In the genomic region with DNA sequence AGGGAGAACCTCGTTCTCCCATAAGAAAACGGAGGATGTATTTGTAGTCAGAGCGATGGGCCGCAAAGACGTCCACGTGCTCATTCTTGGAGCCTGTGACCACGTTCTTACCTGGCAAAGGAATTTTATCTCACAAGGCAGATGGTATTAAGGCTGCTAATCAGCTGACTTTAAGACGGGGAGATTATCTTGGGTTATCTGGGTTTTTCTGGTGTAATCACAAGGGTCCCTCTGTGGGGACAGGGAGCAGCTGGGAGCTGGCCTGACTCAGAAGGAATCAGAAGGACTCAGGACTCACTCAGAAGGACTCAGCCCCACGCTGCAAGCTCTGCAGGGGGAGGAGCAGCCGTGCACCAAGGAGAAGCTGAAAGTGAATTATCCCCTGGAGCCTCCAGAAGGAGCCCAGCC, we compare ENCODE assay signal across 16 cellular contexts. TPM values are rescaled to one million over a fixed set of nuclear protein-coding genes. Genes with fewer than 3 reads are reported as not detected.
A peak's percentile ranks its signal among the peaks of the same experiment; 100 is the strongest.
DNase-seq lines count a peak whose midpoint lies in the region; ATAC-seq, FAIRE-seq and TF ChIP-seq lines count a peak whose summit lies in the region.
"Had no signal": no experiment of that assay in that cellular context is flagged by ENCODE, and none has a peak within 500 bp of the region (broad histone marks: within the 10 kb centered on the region; RNA-seq: fewer than 3 reads in every experiment).

No MANE protein-coding gene starts in this region.

- H3K36me3 ChIP-seq in heart right ventricle, result no peaks in the 10 kb centered on the region
- no peaks in the 10 kb centered on the region for H3K36me3 ChIP-seq in kidney (ENCODE audit: control insufficient read depth in 1 of 2, insufficient read depth in 2 of 2, low read length in 2 of 2)
- H3K36me3 ChIP-seq in GM23338 (ENCODE audit: insufficient read depth), result no peaks in the 10 kb centered on the region

- H3F3A ChIP-seq in GM23338 (replicated peaks; ENCODE audit: low read depth), result peaks cover 12% of the 10 kb centered on the region

- peaks cover 0 to 81% (median 52%) of the 10 kb centered on the region in 7 donors for H3K27me3 ChIP-seq in heart right ventricle
- H3K27me3 ChIP-seq in GM23338 (ENCODE audit: insufficient read depth), result peaks cover 6% of the 10 kb centered on the region

- H2AFZ ChIP-seq in GM23338, result no peak overlapping the region

- H3K9me3 ChIP-seq in heart right ventricle, result peaks cover 0 to 3% (median 0%) of the 10 kb centered on the region in 11 donors
- no peaks in the 10 kb centered on the region for H3K9me3 ChIP-seq in kidney (ENCODE audit: control insufficient read depth in 1 of 2, low read length in 2 of 2)
- H3K9me3 ChIP-seq in T-helper 17 cell (ENCODE audit: control insufficient read depth, low read length, poor library complexity, severe bottlenecking), result no peaks in the 10 kb centered on the region

- H3K27me3 Mint-ChIP-seq in GM23338 (ENCODE audit: insufficient read depth, low read depth, poor library complexity), result peaks cover 11% of the 10 kb centered on the region
- H3K27me3 Mint-ChIP-seq in T-helper 17 cell, result no peaks in the 10 kb centered on the region
- H3K27me3 Mint-ChIP-seq: CD4-positive, CD25-positive, alpha-beta regulatory T cell; IgD-negative memory B cell had no signal

- no peaks in the 10 kb centered on the region for H3K79me2 ChIP-seq in GM23338 (replicated peaks; ENCODE audit: insufficient read depth)

- H3K27ac Mint-ChIP-seq in GM23338 (no peak overlapping the region), T-helper 17 cell (no peak overlapping the region)

- peaks cover 0 to 11% (median 0%) of the 10 kb centered on the region in 9 donors for H3K4me1 ChIP-seq in heart right ventricle
- peaks cover 0 to 5% of the 10 kb centered on the region in 2 donors for H3K4me1 ChIP-seq in kidney (ENCODE audit: control insufficient read depth in 1 of 2, insufficient read depth in 1 of 2, low read depth in 1 of 2, low read length in 2 of 2)
- no peaks in the 10 kb centered on the region; the same call in 1 of the 2 replicates for H3K4me1 ChIP-seq in GM23338 (ENCODE audit: insufficient read depth)

- no peak for FAIRE-seq in kidney (lab: Jason Lieb, UNC)

- no peaks in the 10 kb centered on the region; the same call in 2 of the 3 replicates for H3K9me3 Mint-ChIP-seq in GM23338
- H3K9me3 Mint-ChIP-seq: H9, IgD-negative memory B cell had no signal

- no peak overlapping the region for H3K4me2 ChIP-seq in GM23338

- H3K4me3 ChIP-seq in heart right ventricle, result no peak overlapping the region
- H3K4me3 ChIP-seq in kidney (ENCODE audit: low read length in 2 of 2), result no peak overlapping the region
- H3K4me3 ChIP-seq in GM23338, result no peak overlapping the region
- H3K4me3 ChIP-seq: SK-N-MC had no signal

- H3K4me1 Mint-ChIP-seq in GM23338, result peaks cover 5% of the 10 kb centered on the region
- no peaks in the 10 kb centered on the region for H3K4me1 Mint-ChIP-seq in T-helper 17 cell

- H3K27ac ChIP-seq in heart right ventricle, result no peak overlapping the region
- no peak overlapping the region for H3K27ac ChIP-seq in kidney (ENCODE audit: low read depth in 2 of 2, low read length in 2 of 2)
- no peak overlapping the region for H3K27ac ChIP-seq in GM23338 (ENCODE audit: low read depth)
- H3K27ac ChIP-seq: SK-N-MC had no signal

- H3K36me3 Mint-ChIP-seq in GM23338 (ENCODE audit: low read depth) (no peaks in the 10 kb centered on the region), T-helper 17 cell (ENCODE audit: low read depth) (peaks cover 6% of the 10 kb centered on the region)

- TF ChIP-seq CTCF in heart right ventricle (IDR thresholded peaks at IDR 0.05), result no peak
- no peak for TF ChIP-seq CTCF in kidney (IDR thresholded peaks at IDR 0.05; ENCODE audit: borderline replicate concordance, extremely low read depth, insufficient read depth)
- no peak for TF ChIP-seq CTCF in GM23338 (conservative IDR thresholded peaks at IDR 0.05; ENCODE audit: low read depth in 2 of 2)

- DNase-seq in Right ventricle myocardium superior, result peak; percentile 18
- DNase-seq in heart right ventricle, result no peak
- peak; percentile 74 for DNase-seq in D341Med (ENCODE audit: low spot score)
- peak; percentile 40 for DNase-seq in RKO (ENCODE audit: low spot score)
- DNase-seq in kidney, result peak; percentile 24
- DNase-seq in GM23338 (ENCODE audit: low spot score), result no peak
- no peak for DNase-seq in T-helper 17 cell
- DNase-seq: AML-193; CD4-positive, CD25-positive, alpha-beta regulatory T cell; H9; NCI-H1436 treated with DMSO at 0.1 percent for 48 hours; NCI-H2081 treated with DMSO at 0.1 percent for 48 hours; NK-92 treated with Interleukin-12 subunit alpha and Interleukin-12 subunit beta, amount 100 ng/mL, for 24 hours had no signal

- 56 to 60% methylated on average over 10 of the region's 10 CpGs for WGBS in heart right ventricle, 2 donors

- ATAC-seq in Right ventricle myocardium superior (ENCODE audit: poor library complexity) (no peak), heart right ventricle (no peak), GM23338 (no peak), T-helper 17 cell (no peak), GM19467 (IDR thresholded peaks at IDR 0.05; ENCODE audit: unreplicated experiment) (no peak)

- H3K9me2 ChIP-seq in GM23338 (ENCODE audit: insufficient read depth), result no peaks in the 10 kb centered on the region

- H3K4me3 Mint-ChIP-seq in GM23338 (no peak overlapping the region), T-helper 17 cell (no peak overlapping the region)
- H3K4me3 Mint-ChIP-seq: H9 had no signal

- intact Hi-C loops in Right ventricle myocardium superior (cut with DNase I) (no loop called here), heart right ventricle (cut with DNase I) (no loop called here), kidney (cut with DNase I) (no loop called here)

- no peak overlapping the region for H3K9ac ChIP-seq in kidney (ENCODE audit: low read length in 2 of 2)

- H4K20me1 ChIP-seq in GM23338 (replicated peaks; ENCODE audit: insufficient read depth), result no peaks in the 10 kb centered on the region

TF ChIP-seq in GM23338, 12 proteins besides CTCF, POLR2A, EP300 and RAD21 (continues in another document):
- TF ChIP-seq, protein P1, sequence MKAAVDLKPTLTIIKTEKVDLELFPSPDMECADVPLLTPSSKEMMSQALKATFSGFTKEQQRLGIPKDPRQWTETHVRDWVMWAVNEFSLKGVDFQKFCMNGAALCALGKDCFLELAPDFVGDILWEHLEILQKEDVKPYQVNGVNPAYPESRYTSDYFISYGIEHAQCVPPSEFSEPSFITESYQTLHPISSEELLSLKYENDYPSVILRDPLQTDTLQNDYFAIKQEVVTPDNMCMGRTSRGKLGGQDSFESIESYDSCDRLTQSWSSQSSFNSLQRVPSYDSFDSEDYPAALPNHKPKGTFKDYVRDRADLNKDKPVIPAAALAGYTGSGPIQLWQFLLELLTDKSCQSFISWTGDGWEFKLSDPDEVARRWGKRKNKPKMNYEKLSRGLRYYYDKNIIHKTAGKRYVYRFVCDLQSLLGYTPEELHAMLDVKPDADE (IDR thresholded peaks at IDR 0.05), result no peak
- no peak for TF ChIP-seq JUNB (IDR thresholded peaks at IDR 0.05; ENCODE audit: unreplicated experiment)

RNA-seq across cellular contexts. Expression of a gene that starts 7.5 kb away (rescaled TPM):
- total RNA-seq in Right ventricle myocardium superior (38.6 TPM), heart right ventricle (10 to 100 TPM; 20.4 to 52.4 (median 30.0) TPM), kidney (89.1 TPM), T-helper 17 cell (100 to 1,000 TPM; 353 to 409 TPM)
- polyA plus RNA-seq in heart right ventricle (100 to 1,000 TPM in 1 of 2 donors, 10 to 100 TPM in 1; 56.0 to 187 TPM), kidney (ENCODE audit: insufficient read depth, low read depth, low replicate concordance) (181 TPM), GM23338 (2016; fragmentation: Nextera tagmentation; extraction: Ambion mirVana) (72.2 and 96.2 TPM in 2 replicates)
- 59.1 and 63.0 TPM in 2 replicates for total RNA-seq in GM23338 (2014; rRNA removed; shearing (Covaris generic))

RNA-seq across cellular contexts. Expression of a gene that starts 19.6 kb away (rescaled TPM):
- total RNA-seq in Right ventricle myocardium superior (0.08 TPM), heart right ventricle (1 to 10 TPM in 1 of 10 donors, under 1 TPM in 5, not detected in 4; 0.05 to 2.3 (median 0.19) TPM), kidney (21.8 TPM), T-helper 17 cell (100 to 1,000 TPM; 131 to 165 TPM)
- polyA plus RNA-seq in heart right ventricle (under 1 TPM; 0.13 to 0.37 TPM), kidney (ENCODE audit: insufficient read depth, low read depth, low replicate concordance) (11.3 TPM), GM23338 (2016; fragmentation: Nextera tagmentation; extraction: Ambion mirVana) (7.5 and 9.0 TPM in 2 replicates)
- total RNA-seq in GM23338 (2014; rRNA removed; shearing (Covaris generic)), result 6.5 and 10.2 TPM in 2 replicates

RNA-seq across cellular contexts. Expression of a gene that starts 27.8 kb away (rescaled TPM):
- total RNA-seq in Right ventricle myocardium superior (25.5 TPM), heart right ventricle (10 to 100 TPM; 16.7 to 37.9 (median 24.8) TPM), kidney (28.5 TPM), T-helper 17 cell (10 to 100 TPM; 21.8 to 24.5 TPM)
- polyA plus RNA-seq in heart right ventricle (10 to 100 TPM; 31.4 to 55.5 TPM), kidney (ENCODE audit: insufficient read depth, low read depth, low replicate concordance) (37.7 TPM), GM23338 (2016; fragmentation: Nextera tagmentation; extraction: Ambion mirVana) (22.7 and 23.8 TPM in 2 replicates)
- total RNA-seq in GM23338 (2014; rRNA removed; shearing (Covaris generic)), result 46.6 and 145 TPM in 2 replicates

RNA-seq across cellular contexts. Expression of a gene that starts 28.2 kb away (rescaled TPM):
- 0.86 TPM for total RNA-seq in Right ventricle myocardium superior
- total RNA-seq in heart right ventricle, result 1 to 10 TPM in 4 of 10 donors, under 1 TPM in 6; 0.19 to 3.0 (median 0.74) TPM
- under 1 TPM; 0.13 to 0.80 TPM for polyA plus RNA-seq in heart right ventricle
- total RNA-seq in kidney, result 3.6 TPM
- 1.9 TPM for polyA plus RNA-seq in kidney (ENCODE audit: insufficient read depth, low read depth, low replicate concordance)
- 18.7 and 23.0 TPM in 2 replicates for total RNA-seq in GM23338 (2014; rRNA removed; shearing (Covaris generic))
- 6.1 and 7.2 TPM in 2 replicates for polyA plus RNA-seq in GM23338 (2016; fragmentation: Nextera tagmentation; extraction: Ambion mirVana)
- not detected for total RNA-seq in T-helper 17 cell
- polyA plus RNA-seq: IgD-negative memory B cell had no signal

RNA-seq across cellular contexts. Expression of a gene that starts 53.0 kb away (rescaled TPM):
- 0.94 TPM for total RNA-seq in Right ventricle myocardium superior
- 1 to 10 TPM in 1 of 10 donors, under 1 TPM in 6, not detected in 3; 0.09 to 1.6 (median 0.25) TPM for total RNA-seq in heart right ventricle
- polyA plus RNA-seq in heart right ventricle, result 1 to 10 TPM in 1 of 2 donors, under 1 TPM in 1; 0.75 to 1.7 TPM
- total RNA-seq in kidney, result 1.4 TPM
- 0.82 TPM for polyA plus RNA-seq in kidney (ENCODE audit: insufficient read depth, low read depth, low replicate concordance)
- total RNA-seq in GM23338 (2014; rRNA removed; shearing (Covaris generic)), result 55.2 and 92.6 TPM in 2 replicates
- 49.9 and 53.5 TPM in 2 replicates for polyA plus RNA-seq in GM23338 (2016; fragmentation: Nextera tagmentation; extraction: Ambion mirVana)
- total RNA-seq in T-helper 17 cell, result 1 to 10 TPM; 6.0 to 8.6 TPM
- polyA plus RNA-seq: CD4-positive, CD25-positive, alpha-beta regulatory T cell; IgD-negative memory B cell had no signal

Comparison
In these comparisons a context has a peak if more than half of its experiments do, and no peak if none do; other contexts are left out.
1. DNase-seq: peak in Right ventricle myocardium superior (single experiment), D341Med (single experiment), RKO (single experiment) and kidney (single experiment); none in heart right ventricle (0 of 2), GM23338 (single experiment) and T-helper 17 cell (0 of 3).